ENCODE assay signal across 8 cellular contexts in genomic region chr20:33209789-33210188, GRCh38. TPM values are rescaled to one million over a fixed set of nuclear protein-coding genes. Genes with fewer than 3 reads are reported as not detected.
DNase-seq lines count a peak whose midpoint lies in the region; ATAC-seq, FAIRE-seq and TF ChIP-seq lines count a peak whose summit lies in the region.
"Had no signal": no experiment of that assay in that cellular context is flagged by ENCODE, and none has a peak within 500 bp of the region (broad histone marks: within the 10 kb centered on the region; RNA-seq: fewer than 3 reads in every experiment).

No MANE protein-coding gene starts in this region.

- H3K36me3 ChIP-seq in HEK293 (ENCODE audit: control insufficient read depth in 2 of 2, insufficient read depth in 1 of 2, low read length in 2 of 2) = no peaks in the 10 kb centered on the region
- H3K36me3 ChIP-seq in SJSA1 = no peaks in the 10 kb centered on the region
- no peaks in the 10 kb centered on the region for H3K36me3 ChIP-seq in astrocyte (ENCODE audit: insufficient read depth, low read length)

- TF ChIP-seq CTCF in HEK293 (tag by site-specific recombination; IDR thresholded peaks at IDR 0.05) = no peak
- no peak for TF ChIP-seq CTCF in astrocyte (IDR thresholded peaks at IDR 0.05; ENCODE audit: insufficient read depth, low read depth, low read length)

- no peaks in the 10 kb centered on the region for H4K20me1 ChIP-seq in astrocyte (ENCODE audit: insufficient read depth, low read length)

- H3K9ac ChIP-seq in astrocyte (ENCODE audit: low read length) = no peak overlapping the region

- H2AFZ ChIP-seq in astrocyte (ENCODE audit: low read depth, low read length) = no peak overlapping the region

- FAIRE-seq in astrocyte (lab: Jason Lieb, UNC) = no peak

- H3K4me3 Mint-ChIP-seq in astrocyte (ENCODE audit: unreplicated experiment) (no peak overlapping the region), immature natural killer cell (no peak overlapping the region)
- H3K4me3 Mint-ChIP-seq: T-helper 1 cell treated with Interleukin-12 subunit alpha and Interleukin-12 subunit beta and Interleukin-4 antibody, amounts not matched to agents 30 μg/mL and 1 μg/mL, for 36 hours had no signal

- H3K79me2 ChIP-seq in astrocyte (ENCODE audit: insufficient read depth, low read length) = no peaks in the 10 kb centered on the region

- H3K9me3 Mint-ChIP-seq in astrocyte (ENCODE audit: unreplicated experiment) (no peaks in the 10 kb centered on the region), immature natural killer cell (peaks cover 0 to 5% (median 0%) of the 10 kb centered on the region in 6 donors)
- H3K9me3 Mint-ChIP-seq: T-helper 1 cell treated with Interleukin-12 subunit alpha and Interleukin-12 subunit beta and Interleukin-4 antibody, amounts not matched to agents 30 μg/mL and 1 μg/mL, for 36 hours had no signal

- ATAC-seq in HG03457 (IDR thresholded peaks at IDR 0.05; ENCODE audit: unreplicated experiment) (no peak), GM18517 (IDR thresholded peaks at IDR 0.05; ENCODE audit: unreplicated experiment) (no peak)

- peaks cover 21% of the 10 kb centered on the region for H3K27me3 ChIP-seq in SJSA1 (replicated peaks)
- H3K27me3 ChIP-seq in astrocyte (ENCODE audit: insufficient read depth, low read length) = no peaks in the 10 kb centered on the region

- H3K4me3 ChIP-seq in HEK293 (ENCODE audit: low read depth, low read length) (no peak overlapping the region), SJSA1 (no peak overlapping the region), astrocyte (ENCODE audit: insufficient read depth, low read depth, low read length) (no peak overlapping the region)

- no peak overlapping the region for H3K27ac Mint-ChIP-seq in astrocyte (ENCODE audit: unreplicated experiment)
- peak overlapping the region in 1 of 6 donors; percentile 9 for H3K27ac Mint-ChIP-seq in immature natural killer cell

- H3K4me2 ChIP-seq in astrocyte (ENCODE audit: low read length) = no peak overlapping the region

- no peaks in the 10 kb centered on the region for H3K9me3 ChIP-seq in HEK293 (ENCODE audit: control insufficient read depth, insufficient read depth, low read depth, low read length)
- H3K9me3 ChIP-seq in SJSA1 (replicated peaks) = no peaks in the 10 kb centered on the region
- H3K9me3 ChIP-seq in astrocyte (ENCODE audit: insufficient read depth, low read depth, low read length) = no peaks in the 10 kb centered on the region

- H3K4me1 Mint-ChIP-seq in astrocyte (ENCODE audit: low read depth, unreplicated experiment) (no peaks in the 10 kb centered on the region), immature natural killer cell (no peaks in the 10 kb centered on the region)

- CTCF ChIA-PET in HEK293 (lab: Yijun Ruan, JAX) = interaction anchor here (0.6 to 1.4 kb wide), 7 partner anchors 16 to 420 kb away, joined by 3 to 6 read pairs (median 4); no protein-coding TSS in a partner anchor

- POLR2A ChIA-PET in HEK293 (lab: Yijun Ruan, JAX) = no interaction called here

- H3K27ac ChIP-seq in HEK293 (ENCODE audit: extremely low read depth, low read depth, low read length) (no peak overlapping the region), SJSA1 (no peak overlapping the region), astrocyte (ENCODE audit: low read depth, low read length) (no peak overlapping the region)

- H3K27me3 Mint-ChIP-seq in astrocyte (ENCODE audit: low read depth, unreplicated experiment) = peaks cover 71% of the 10 kb centered on the region
- peaks cover 7 to 26% (median 13%) of the 10 kb centered on the region in 3 donors for H3K27me3 Mint-ChIP-seq in immature natural killer cell (ENCODE audit: low read depth in 3 of 3)

- DNase-seq in SJSA1 (ENCODE audit: low read depth in 1 of 2, low spot score in 2 of 2) = peak; percentile 39 to 63
- DNase-seq in astrocyte (ENCODE audit: low read depth) = peak; percentile 28
- peak; percentile 5 to 24 (median 21) for DNase-seq in immature natural killer cell
- peak; percentile 22 for DNase-seq in stimulated activated CD4-positive, alpha-beta T cell treated with anti-CD3 and anti-CD28 coated beads, Interleukin-1b, Interleukin-23, amount 100 ng/mL, for 48 hours

- H3K4me1 ChIP-seq in HEK293 (ENCODE audit: control insufficient read depth, insufficient read depth, low read length) = no peaks in the 10 kb centered on the region
- no peaks in the 10 kb centered on the region for H3K4me1 ChIP-seq in SJSA1 (replicated peaks)
- H3K4me1 ChIP-seq in astrocyte (ENCODE audit: insufficient read depth, low read length) = no peaks in the 10 kb centered on the region

- H3K36me3 Mint-ChIP-seq in astrocyte (ENCODE audit: low read depth, unreplicated experiment) (no peaks in the 10 kb centered on the region), immature natural killer cell (peaks cover 0 to 3% (median 0%) of the 10 kb centered on the region in 3 donors)

TF ChIP-seq in HEK293, 187 proteins besides CTCF, POLR2A, EP300 and RAD21 (continues in another document):
- TF ChIP-seq ZNF571 (tag by site-specific recombination; IDR thresholded peaks at IDR 0.05) (no peak), REST (tag by site-specific recombination; IDR thresholded peaks at IDR 0.05) (peak; percentile 99), ZBTB17 (tag by site-specific recombination; IDR thresholded peaks at IDR 0.05) (peak; percentile 44), SP3 (tag by site-specific recombination; IDR thresholded peaks at IDR 0.05) (0 out of 2 replicates have a peak, but pooled peaks have one; percentile 17), OVOL3 (tag by site-specific recombination; IDR thresholded peaks at IDR 0.05) (no peak), ZNF23 (tag by site-specific recombination; IDR thresholded peaks at IDR 0.05; ENCODE audit: borderline replicate concordance) (no peak), ZNF37A (tag by site-specific recombination; IDR thresholded peaks at IDR 0.05) (no peak), ZNF600 (tag by site-specific recombination; IDR thresholded peaks at IDR 0.05) (0 out of 2 replicates have a peak, but pooled peaks have one; percentile 41), ZNF112 (tag by site-specific recombination; IDR thresholded peaks at IDR 0.05) (no peak), ZNF169 (tag by site-specific recombination; IDR thresholded peaks at IDR 0.05) (no peak), WT1 (tag by site-specific recombination; IDR thresholded peaks at IDR 0.05) (no peak), ZEB2 (tag by site-specific recombination; IDR thresholded peaks at IDR 0.05) (peak; percentile 68), PATZ1 (tag by site-specific recombination; IDR thresholded peaks at IDR 0.05) (0 out of 2 replicates have a peak, but pooled peaks have one; percentile 34), YY1 (tag by site-specific recombination; IDR thresholded peaks at IDR 0.05) (no peak), SP7 (tag by site-specific recombination; IDR thresholded peaks at IDR 0.05) (0 out of 2 replicates have a peak, but pooled peaks have one; percentile 24), ZNF140 (tag by site-specific recombination; IDR thresholded peaks at IDR 0.05) (no peak), ZNF677 (tag by site-specific recombination; IDR thresholded peaks at IDR 0.05) (no peak), ZNF658 (tag by site-specific recombination; IDR thresholded peaks at IDR 0.05) (no peak), REPIN1 (tag by site-specific recombination; IDR thresholded peaks at IDR 0.05; ENCODE audit: low read depth) (no peak)

RNA-seq across cellular contexts. Expression of gene BPIFA3, which starts 7.4 kb away (rescaled TPM):
- not detected in 2 replicates for total RNA-seq in SJSA1 (2014; rRNA removed; shearing (Covaris generic))
- total RNA-seq in astrocyte = not detected in 2 replicates
- not detected for polyA plus RNA-seq in immature natural killer cell

RNA-seq across cellular contexts. Expression of gene BPIFA1, which starts 26.0 kb away (rescaled TPM):
- total RNA-seq in SJSA1 (2014; rRNA removed; shearing (Covaris generic)) = not detected in 2 replicates
- total RNA-seq in astrocyte = not detected in 2 replicates
- polyA plus RNA-seq in immature natural killer cell = not detected

RNA-seq across cellular contexts. Expression of gene BPIFA2, which starts 41.8 kb away (rescaled TPM):
- not detected in 2 replicates for total RNA-seq in SJSA1 (2014; rRNA removed; shearing (Covaris generic))
- total RNA-seq in astrocyte = not detected in 2 replicates
- not detected for polyA plus RNA-seq in immature natural killer cell
